Comparison of ENCODE assay signal across 1 cellular context in the genomic region with DNA sequence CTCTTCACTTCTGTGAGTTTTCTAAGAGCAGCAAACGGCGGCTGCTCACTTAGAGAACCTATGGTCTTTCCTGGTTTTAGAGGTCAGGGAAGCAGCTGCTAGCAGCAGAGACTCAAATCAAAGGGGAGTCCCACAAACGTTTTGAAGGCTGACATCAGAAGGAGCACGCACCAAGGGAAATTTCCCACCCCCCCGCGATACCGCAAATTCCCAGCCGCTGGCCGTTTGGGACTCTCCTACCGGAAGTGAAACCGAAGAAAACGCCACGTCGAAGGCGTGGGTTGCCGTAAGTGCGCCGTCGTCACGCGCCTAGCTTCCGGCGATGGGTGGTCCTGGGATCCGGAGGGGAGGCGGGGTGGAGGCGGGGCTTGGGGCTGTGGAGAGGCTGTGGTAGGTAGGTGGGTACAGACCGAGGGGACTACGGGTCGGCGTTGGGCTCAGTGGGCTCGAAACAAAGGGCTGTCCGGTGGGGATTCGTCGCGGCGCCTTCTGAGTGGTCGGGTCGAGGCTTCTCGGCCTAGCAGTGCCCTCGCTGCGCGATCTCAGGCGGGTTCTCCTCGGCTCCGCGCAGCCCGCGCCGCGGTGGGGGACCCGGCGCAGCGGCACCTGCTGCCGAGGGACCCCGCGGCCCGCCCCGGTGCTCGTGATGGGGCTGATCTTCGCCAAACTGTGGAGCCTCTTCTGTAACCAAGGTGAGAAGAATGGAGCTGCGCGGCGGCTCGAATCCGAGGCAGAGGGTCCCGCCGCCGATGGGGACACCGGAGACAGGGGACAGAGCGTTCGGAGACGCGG.
TF ChIP-seq lines count a peak whose summit lies in the region.

Gene ARL5B, plus strand, starts transcription at position 440 of the 792 bp plus-strand sequence. Its CDS starts 207 bp downstream, at position 647.

TF ChIP-seq in WTC11, 78 proteins besides CTCF, POLR2A, EP300 and RAD21 (continued from another document):
- no peak for TF ChIP-seq ATF2 (CRISPR knock-in tag; IDR thresholded peaks at IDR 0.05; ENCODE audit: borderline replicate concordance, low read depth)
- TF ChIP-seq ZBTB21 (CRISPR knock-in tag; IDR thresholded peaks at IDR 0.05; ENCODE audit: borderline replicate concordance), result 0 out of 2 replicates have a peak, but pooled peaks have one; percentile 78
- peak; percentile 65 for TF ChIP-seq GABPB1 (CRISPR knock-in tag; IDR thresholded peaks at IDR 0.05)
- TF ChIP-seq TEAD4 (CRISPR knock-in tag; IDR thresholded peaks at IDR 0.05), result 0 out of 2 replicates have a peak, but pooled peaks have one; percentile 22
- peak; percentile 88 for TF ChIP-seq SP1 (CRISPR knock-in tag; conservative IDR thresholded peaks at IDR 0.05)
- TF ChIP-seq CREM (CRISPR knock-in tag; IDR thresholded peaks at IDR 0.05), result peak; percentile 47; the same call in 1 of the 2 replicates
- peak; percentile 46; the same call in 1 of the 2 replicates for TF ChIP-seq TEAD1 (CRISPR knock-in tag; IDR thresholded peaks at IDR 0.05)
- TF ChIP-seq, protein P1, sequence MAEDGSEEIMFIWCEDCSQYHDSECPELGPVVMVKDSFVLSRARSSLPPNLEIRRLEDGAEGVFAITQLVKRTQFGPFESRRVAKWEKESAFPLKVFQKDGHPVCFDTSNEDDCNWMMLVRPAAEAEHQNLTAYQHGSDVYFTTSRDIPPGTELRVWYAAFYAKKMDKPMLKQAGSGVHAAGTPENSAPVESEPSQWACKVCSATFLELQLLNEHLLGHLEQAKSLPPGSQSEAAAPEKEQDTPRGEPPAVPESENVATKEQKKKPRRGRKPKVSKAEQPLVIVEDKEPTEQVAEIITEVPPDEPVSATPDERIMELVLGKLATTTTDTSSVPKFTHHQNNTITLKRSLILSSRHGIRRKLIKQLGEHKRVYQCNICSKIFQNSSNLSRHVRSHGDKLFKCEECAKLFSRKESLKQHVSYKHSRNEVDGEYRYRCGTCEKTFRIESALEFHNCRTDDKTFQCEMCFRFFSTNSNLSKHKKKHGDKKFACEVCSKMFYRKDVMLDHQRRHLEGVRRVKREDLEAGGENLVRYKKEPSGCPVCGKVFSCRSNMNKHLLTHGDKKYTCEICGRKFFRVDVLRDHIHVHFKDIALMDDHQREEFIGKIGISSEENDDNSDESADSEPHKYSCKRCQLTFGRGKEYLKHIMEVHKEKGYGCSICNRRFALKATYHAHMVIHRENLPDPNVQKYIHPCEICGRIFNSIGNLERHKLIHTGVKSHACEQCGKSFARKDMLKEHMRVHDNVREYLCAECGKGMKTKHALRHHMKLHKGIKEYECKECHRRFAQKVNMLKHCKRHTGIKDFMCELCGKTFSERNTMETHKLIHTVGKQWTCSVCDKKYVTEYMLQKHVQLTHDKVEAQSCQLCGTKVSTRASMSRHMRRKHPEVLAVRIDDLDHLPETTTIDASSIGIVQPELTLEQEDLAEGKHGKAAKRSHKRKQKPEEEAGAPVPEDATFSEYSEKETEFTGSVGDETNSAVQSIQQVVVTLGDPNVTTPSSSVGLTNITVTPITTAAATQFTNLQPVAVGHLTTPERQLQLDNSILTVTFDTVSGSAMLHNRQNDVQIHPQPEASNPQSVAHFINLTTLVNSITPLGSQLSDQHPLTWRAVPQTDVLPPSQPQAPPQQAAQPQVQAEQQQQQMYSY (CRISPR knock-in tag; IDR thresholded peaks at IDR 0.05), result peak; percentile 57; the same call in 1 of the 2 replicates
- TF ChIP-seq ERG (CRISPR knock-in tag; IDR thresholded peaks at IDR 0.05), result no peak
